ENCODE assay signal across 13 cellular contexts in the genomic region with DNA sequence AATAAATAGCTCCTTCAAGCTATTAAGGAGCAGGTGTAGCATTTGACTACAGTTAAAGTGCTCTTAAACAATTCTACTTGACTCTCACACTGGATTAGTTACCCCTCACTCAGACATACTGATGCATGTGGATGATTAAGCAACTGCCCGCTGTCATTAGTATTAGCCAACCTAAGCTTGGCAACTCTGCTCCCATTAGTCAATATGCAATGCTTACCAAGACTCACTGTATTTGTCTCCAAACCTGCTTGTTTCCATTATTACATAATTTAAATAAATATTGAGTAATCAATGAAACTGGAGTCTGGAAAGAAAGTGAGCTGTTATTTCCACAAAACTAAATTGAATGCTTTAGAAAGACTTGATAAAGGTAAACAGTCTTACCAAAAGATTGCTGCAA.
DNase-seq lines count a peak whose midpoint lies in the region; ATAC-seq and TF ChIP-seq lines count a peak whose summit lies in the region.
"Had no signal": no experiment of that assay in that cellular context is flagged by ENCODE, and none has a peak within 500 bp of the region (broad histone marks: within the 10 kb centered on the region; RNA-seq: fewer than 3 reads in every experiment).

No MANE protein-coding gene starts in this region.

- H3K27me3 Mint-ChIP-seq in CD4-positive, alpha-beta memory T cell, result no peaks in the 10 kb centered on the region

- 28 to 85% (median 71%) methylated on average over 1 of the region's 1 CpG for WGBS in psoas muscle, 3 donors
- WGBS in stomach, 5 donors, result 31 to 81% (median 58%) methylated on average over 1 of the region's 1 CpG

- H3K36me3 ChIP-seq in psoas muscle (ENCODE audit: insufficient read depth in 1 of 2, low read depth in 1 of 2), result peaks cover 0 to 2% of the 10 kb centered on the region in 2 donors
- H3K36me3 ChIP-seq in CD4-positive, alpha-beta memory T cell (ENCODE audit: insufficient read depth, low read length), result no peaks in the 10 kb centered on the region
- H3K36me3 ChIP-seq in stomach, result no peaks in the 10 kb centered on the region

- TF ChIP-seq CTCF in psoas muscle (IDR thresholded peaks at IDR 0.05) (no peak), stomach (IDR thresholded peaks at IDR 0.05) (no peak)

- H3K4me3 Mint-ChIP-seq in CD4-positive, alpha-beta memory T cell, result no peak overlapping the region

- POLR2A ChIA-PET in CD4-positive, alpha-beta memory T cell (lab: Charles Lee; ENCODE audit: partially characterized antibody), result interaction anchor here (4.8 kb wide), 1 partner anchor 23 kb away, joined by 17 read pairs; no protein-coding TSS in a partner anchor

- no peak for TF ChIP-seq POLR2A in stomach (IDR thresholded peaks at IDR 0.05)

- no peaks in the 10 kb centered on the region for H3K27me3 ChIP-seq in psoas muscle (ENCODE audit: insufficient read depth in 3 of 3, low read length in 2 of 3)
- H3K27me3 ChIP-seq in CD4-positive, alpha-beta memory T cell (ENCODE audit: insufficient read depth, low read length), result no peaks in the 10 kb centered on the region
- no peaks in the 10 kb centered on the region for H3K27me3 ChIP-seq in stomach

- H3K9me3 ChIP-seq in psoas muscle (no peaks in the 10 kb centered on the region), stomach (no peaks in the 10 kb centered on the region)
- no peaks in the 10 kb centered on the region for H3K9me3 ChIP-seq in CD4-positive, alpha-beta memory T cell (ENCODE audit: control insufficient read depth in 1 of 2, low read length in 2 of 2)

- ATAC-seq in psoas muscle (peak; percentile 41 to 79 (median 76)), HG03469 (IDR thresholded peaks at IDR 0.05; ENCODE audit: unreplicated experiment) (no peak)

- no peak for TF ChIP-seq EP300 in stomach (IDR thresholded peaks at IDR 0.05)

- H3K4me3 ChIP-seq in psoas muscle (no peak overlapping the region), stomach (no peak overlapping the region)
- no peak overlapping the region for H3K4me3 ChIP-seq in CD4-positive, alpha-beta memory T cell (ENCODE audit: low read length in 2 of 2)

- peak; percentile 20 for DNase-seq in DMS79 (lab: John Stamatoyannopoulos, UW)
- peak; percentile 25 for DNase-seq in NOMO-1 treated with dmso at 0.1 percent for 144 hours (lab: John Stamatoyannopoulos, UW; ENCODE audit: unreplicated experiment)
- peak; percentile 88 for DNase-seq in fibroblast of gingiva (ENCODE audit: low read depth)
- no peak for DNase-seq in psoas muscle
- DNase-seq in NCI-H2029 treated with DMSO at 0.1 percent for 48 hours (lab: John Stamatoyannopoulos, UW), result no peak
- no peak for DNase-seq in CD4-positive, alpha-beta memory T cell
- DNase-seq in stomach, result no peak
- DNase-seq: activated CD4-positive, CD25-positive, alpha-beta regulatory T cell treated with anti-CD3 and anti-CD28 coated beads, Interleukin-2, amount 50 U/mL, for 72 hours; activated gamma-delta T cell; DND-41; NCI-H2081 treated with DMSO at 0.1 percent for 48 hours; SHP77 treated with DMSO at 0.1 percent for 48 hours had no signal

- peaks cover 34 to 62% (median 47%) of the 10 kb centered on the region in 4 donors for H3K4me1 Mint-ChIP-seq in CD4-positive, alpha-beta memory T cell

- peak overlapping the region in 1 of 7 donors; percentile 59 for H3K27ac Mint-ChIP-seq in CD4-positive, alpha-beta memory T cell

- H3K27ac ChIP-seq in psoas muscle (no peak overlapping the region), stomach (peak overlapping the region in 1 of 5 donors; percentile 0)
- H3K27ac ChIP-seq in CD4-positive, alpha-beta memory T cell (ENCODE audit: low read depth, low read length), result no peak overlapping the region

- CTCF ChIA-PET in CD4-positive, alpha-beta memory T cell (lab: Charles Lee; ENCODE audit: partially characterized antibody), result interaction anchor here (1.0 kb wide), 1 partner anchor 28 kb away, joined by 5 read pairs; no protein-coding TSS in a partner anchor

- H3K9me3 Mint-ChIP-seq in CD4-positive, alpha-beta memory T cell, result no peaks in the 10 kb centered on the region

- intact Hi-C loops in psoas muscle (cut with DNase I) (no loop called here), stomach (cut with DNase I; ENCODE audit: low total_unique reads) (no loop called here)
- intact Hi-C loops in CD4-positive, alpha-beta memory T cell (cut with micrococcal nuclease), result no loop called here

- peaks cover 7 to 17% of the 10 kb centered on the region in 2 donors for H3K36me3 Mint-ChIP-seq in CD4-positive, alpha-beta memory T cell

- H3K4me1 ChIP-seq in psoas muscle, result peaks cover 40% of the 10 kb centered on the region
- H3K4me1 ChIP-seq in CD4-positive, alpha-beta memory T cell (ENCODE audit: insufficient read depth, low read length), result peaks cover 40% of the 10 kb centered on the region
- peaks cover 4 to 58% (median 14%) of the 10 kb centered on the region in 4 donors for H3K4me1 ChIP-seq in stomach

Comparison
In these comparisons a context has a peak if more than half of its experiments do, and no peak if none do; other contexts are left out.
1. DNase-seq: peak in DMS79 (single experiment), NOMO-1 treated with dmso at 0.1 percent for 144 hours (single experiment) and fibroblast of gingiva (single experiment); none in psoas muscle (0 of 2), NCI-H2029 treated with DMSO at 0.1 percent for 48 hours (single experiment), CD4-positive, alpha-beta memory T cell (0 of 5) and stomach (single experiment).